20 cellular contexts compared by ENCODE assay signal in the genomic region with DNA sequence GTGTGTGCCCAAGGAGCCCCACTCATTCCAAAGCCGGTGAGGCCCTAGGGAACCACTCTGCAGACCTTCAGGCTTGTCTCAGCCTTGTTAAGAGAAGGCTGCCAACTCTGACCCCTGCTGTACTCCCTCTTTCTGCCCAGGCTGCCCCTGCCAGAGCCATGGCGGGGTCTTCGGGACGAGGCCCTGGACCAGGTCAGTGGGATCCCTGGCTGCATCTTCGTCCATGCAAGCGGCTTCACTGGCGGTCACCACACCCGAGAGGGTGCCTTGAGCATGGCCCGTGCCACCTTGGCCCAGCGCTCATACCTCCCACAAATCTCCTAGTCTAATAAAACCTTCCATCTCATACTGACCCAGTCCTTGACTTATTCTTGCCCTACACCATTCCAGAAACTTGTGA. TPM values are rescaled to one million over a fixed set of nuclear protein-coding genes. Genes with fewer than 3 reads are reported as not detected.
A peak's percentile ranks its signal among the peaks of the same experiment; 100 is the strongest.
DNase-seq lines count a peak whose midpoint lies in the region; ATAC-seq, FAIRE-seq and TF ChIP-seq lines count a peak whose summit lies in the region.
"Had no signal": no experiment of that assay in that cellular context is flagged by ENCODE, and none has a peak within 500 bp of the region (broad histone marks: within the 10 kb centered on the region; RNA-seq: fewer than 3 reads in every experiment).

No MANE protein-coding gene starts in this region.

- peaks cover 5 to 10% of the 10 kb centered on the region in 2 donors for H3K36me3 Mint-ChIP-seq in activated T-cell treated with anti-CD3 and anti-CD28 coated beads, Interleukin-2, amount 50 U/mL, for 72 hours (ENCODE audit: insufficient read depth in 2 of 2)
- peaks cover 29% of the 10 kb centered on the region for H3K36me3 Mint-ChIP-seq in activated T-cell treated with anti-CD3 and anti-CD28 coated beads, Interleukin-2, amount 50 U/mL, for 4 hours (ENCODE audit: insufficient read depth)
- H3K36me3 Mint-ChIP-seq in astrocyte (ENCODE audit: low read depth, unreplicated experiment): peaks cover 20% of the 10 kb centered on the region
- H3K36me3 Mint-ChIP-seq in stimulated activated effector memory CD8-positive, alpha-beta T cell treated with anti-CD3 and anti-CD28 coated beads, Interleukin-12 subunit alpha, Interleukin-12 subunit beta, amount 100 ng/mL, for 72 hours: peaks cover 91% of the 10 kb centered on the region
- H3K36me3 Mint-ChIP-seq in T-helper 17 cell (ENCODE audit: low read depth): peaks cover 9% of the 10 kb centered on the region

- H3K27me3 ChIP-seq in KMS-11 (ENCODE audit: insufficient read depth, low read depth) (no peaks in the 10 kb centered on the region), astrocyte (ENCODE audit: insufficient read depth, low read length) (no peaks in the 10 kb centered on the region), tibial nerve (no peaks in the 10 kb centered on the region)
- H3K27me3 ChIP-seq: BLaER1 treated with 17β-estradiol and CSF1 and Interleukin-3, amounts not matched to agents 10 nM and 100 nM had no signal

- H3K4me1 Mint-ChIP-seq in activated T-cell treated with anti-CD3 and anti-CD28 coated beads, Interleukin-2, amount 50 U/mL, for 72 hours (ENCODE audit: low read depth): peaks cover 12% of the 10 kb centered on the region
- H3K4me1 Mint-ChIP-seq in activated T-cell treated with anti-CD3 and anti-CD28 coated beads, Interleukin-2, amount 50 U/mL, for 4 hours (ENCODE audit: low read depth): peaks cover 11% of the 10 kb centered on the region
- H3K4me1 Mint-ChIP-seq in astrocyte (ENCODE audit: low read depth, unreplicated experiment) (peaks cover 4% of the 10 kb centered on the region), T-helper 17 cell (peaks cover 13% of the 10 kb centered on the region)
- peaks cover 13% of the 10 kb centered on the region for H3K4me1 Mint-ChIP-seq in stimulated activated effector memory CD8-positive, alpha-beta T cell treated with anti-CD3 and anti-CD28 coated beads, Interleukin-12 subunit alpha, Interleukin-12 subunit beta, amount 100 ng/mL, for 72 hours

- no peak for DNase-seq in activated T-cell treated with anti-CD3 and anti-CD28 coated beads, Interleukin-2, amount 50 U/mL, for 72 hours
- no peak for DNase-seq in activated T-cell treated with anti-CD3 and anti-CD28 coated beads, Interleukin-2, amount 50 U/mL, for 4 hours
- DNase-seq in astrocyte (ENCODE audit: low read depth) (no peak), SHP77 treated with DMSO at 0.1 percent for 48 hours (lab: John Stamatoyannopoulos, UW) (no peak), tibial nerve (ENCODE audit: low spot score in 2 of 2) (no peak), T-helper 17 cell (no peak)
- no peak for DNase-seq in stimulated activated effector memory CD8-positive, alpha-beta T cell treated with anti-CD3 and anti-CD28 coated beads, Interleukin-12 subunit alpha, Interleukin-12 subunit beta, amount 100 ng/mL, for 72 hours (ENCODE audit: low spot score in 2 of 2)
- DNase-seq: Calu3; CD8-positive, alpha-beta T cell; DMS79 treated with DMSO at 0.1 percent for 48 hours; GF-D8; GOT3; H7; HFFc6 had no signal

- H3K79me2 ChIP-seq in KMS-11 (ENCODE audit: insufficient read depth, low read depth) (peaks cover 24% of the 10 kb centered on the region; the same call in 1 of the 2 replicates), astrocyte (ENCODE audit: insufficient read depth, low read length) (peaks cover 24% of the 10 kb centered on the region)

- H3K9me3 Mint-ChIP-seq in activated T-cell treated with anti-CD3 and anti-CD28 coated beads, Interleukin-2, amount 50 U/mL, for 72 hours: no peaks in the 10 kb centered on the region
- no peaks in the 10 kb centered on the region for H3K9me3 Mint-ChIP-seq in activated T-cell treated with anti-CD3 and anti-CD28 coated beads, Interleukin-2, amount 50 U/mL, for 4 hours
- no peaks in the 10 kb centered on the region for H3K9me3 Mint-ChIP-seq in astrocyte (ENCODE audit: unreplicated experiment)
- H3K9me3 Mint-ChIP-seq in stimulated activated effector memory CD8-positive, alpha-beta T cell treated with anti-CD3 and anti-CD28 coated beads, Interleukin-12 subunit alpha, Interleukin-12 subunit beta, amount 100 ng/mL, for 72 hours: no peaks in the 10 kb centered on the region
- H3K9me3 Mint-ChIP-seq: CD8-positive, alpha-beta T cell; HFFc6 had no signal

- H3K4me3 Mint-ChIP-seq in activated T-cell treated with anti-CD3 and anti-CD28 coated beads, Interleukin-2, amount 50 U/mL, for 72 hours: no peak overlapping the region
- H3K4me3 Mint-ChIP-seq in activated T-cell treated with anti-CD3 and anti-CD28 coated beads, Interleukin-2, amount 50 U/mL, for 4 hours: no peak overlapping the region
- no peak overlapping the region for H3K4me3 Mint-ChIP-seq in astrocyte (ENCODE audit: unreplicated experiment)
- H3K4me3 Mint-ChIP-seq in stimulated activated effector memory CD8-positive, alpha-beta T cell treated with anti-CD3 and anti-CD28 coated beads, Interleukin-12 subunit alpha, Interleukin-12 subunit beta, amount 100 ng/mL, for 72 hours: no peak overlapping the region
- no peak overlapping the region for H3K4me3 Mint-ChIP-seq in T-helper 17 cell
- H3K4me3 Mint-ChIP-seq: B cell; CD8-positive, alpha-beta T cell; HFFc6 had no signal

- H3K4me1 ChIP-seq in KMS-11 (ENCODE audit: low read depth, poor library complexity, severe bottlenecking) (peaks cover 51% of the 10 kb centered on the region), astrocyte (ENCODE audit: insufficient read depth, low read length) (no peaks in the 10 kb centered on the region), tibial nerve (peaks cover 0 to 18% (median 0%) of the 10 kb centered on the region in 4 donors)

- TF ChIP-seq CTCF in KMS-11 (conservative IDR thresholded peaks at IDR 0.05; ENCODE audit: low read depth, low read length): no peak
- TF ChIP-seq CTCF in astrocyte (IDR thresholded peaks at IDR 0.05; ENCODE audit: insufficient read depth, low read depth, low read length): no peak
- no peak for TF ChIP-seq CTCF in tibial nerve (IDR thresholded peaks at IDR 0.05)

- H3K27ac ChIP-seq in KMS-11: peak overlapping the region; percentile 63; the same call in 1 of the 2 replicates
- no peak overlapping the region for H3K27ac ChIP-seq in astrocyte (ENCODE audit: low read depth, low read length)
- no peak overlapping the region for H3K27ac ChIP-seq in tibial nerve
- H3K27ac ChIP-seq: BLaER1 treated with 17β-estradiol and CSF1 and Interleukin-3, amounts not matched to agents 10 nM and 100 nM had no signal

- H3K36me3 ChIP-seq in KMS-11 (ENCODE audit: insufficient read depth) (peaks cover 6% of the 10 kb centered on the region; the same call in 1 of the 2 replicates), astrocyte (ENCODE audit: insufficient read depth, low read length) (peaks cover 32% of the 10 kb centered on the region), tibial nerve (peaks cover 2 to 97% (median 31%) of the 10 kb centered on the region in 3 donors)

- no peaks in the 10 kb centered on the region for H3K27me3 Mint-ChIP-seq in activated T-cell treated with anti-CD3 and anti-CD28 coated beads, Interleukin-2, amount 50 U/mL, for 72 hours (ENCODE audit: low read depth)
- no peaks in the 10 kb centered on the region for H3K27me3 Mint-ChIP-seq in activated T-cell treated with anti-CD3 and anti-CD28 coated beads, Interleukin-2, amount 50 U/mL, for 4 hours (ENCODE audit: low read depth)
- no peaks in the 10 kb centered on the region for H3K27me3 Mint-ChIP-seq in astrocyte (ENCODE audit: low read depth, unreplicated experiment)
- no peaks in the 10 kb centered on the region for H3K27me3 Mint-ChIP-seq in T-helper 17 cell
- H3K27me3 Mint-ChIP-seq: B cell had no signal

- no peak for TF ChIP-seq EP300 in tibial nerve (IDR thresholded peaks at IDR 0.05)

- H4K20me1 ChIP-seq in KMS-11 (ENCODE audit: insufficient read depth): no peaks in the 10 kb centered on the region
- H4K20me1 ChIP-seq in astrocyte (ENCODE audit: insufficient read depth, low read length): peaks cover 20% of the 10 kb centered on the region

- TF ChIP-seq POLR2A in tibial nerve (IDR thresholded peaks at IDR 0.05): no peak

- 90 to 95% methylated on average over 7 to 10 of the region's 10 CpGs for WGBS in tibial nerve, 2 donors

- ATAC-seq in activated T-cell treated with anti-CD3 and anti-CD28 coated beads, Interleukin-2, amount 50 U/mL, for 72 hours (replicated peaks in 1 of 2): no peak
- ATAC-seq in activated T-cell treated with anti-CD3 and anti-CD28 coated beads, Interleukin-2, amount 50 U/mL, for 4 hours: no peak
- no peak for ATAC-seq in stimulated activated effector memory CD8-positive, alpha-beta T cell treated with anti-CD3 and anti-CD28 coated beads, Interleukin-12 subunit alpha, Interleukin-12 subunit beta, amount 100 ng/mL, for 72 hours
- no peak for ATAC-seq in T-helper 17 cell
- ATAC-seq: CD8-positive, alpha-beta T cell; HCT116 had no signal

- H3K4me3 ChIP-seq in KMS-11 (IDR thresholded peaks at IDR 0.05; ENCODE audit: insufficient read depth, low read depth, low read length) (no peak overlapping the region), astrocyte (ENCODE audit: insufficient read depth, low read depth, low read length) (no peak overlapping the region), tibial nerve (no peak overlapping the region)
- H3K4me3 ChIP-seq: BLaER1 treated with 17β-estradiol and CSF1 and Interleukin-3, amounts not matched to agents 10 nM and 100 nM had no signal

- peak overlapping the region; percentile 8 for H3K27ac Mint-ChIP-seq in activated T-cell treated with anti-CD3 and anti-CD28 coated beads, Interleukin-2, amount 50 U/mL, for 72 hours
- H3K27ac Mint-ChIP-seq in astrocyte (ENCODE audit: unreplicated experiment) (peak overlapping the region; percentile 1), T-helper 17 cell (no peak overlapping the region)
- peak overlapping the region; percentile 76 for H3K27ac Mint-ChIP-seq in stimulated activated effector memory CD8-positive, alpha-beta T cell treated with anti-CD3 and anti-CD28 coated beads, Interleukin-12 subunit alpha, Interleukin-12 subunit beta, amount 100 ng/mL, for 72 hours
- H3K27ac Mint-ChIP-seq: B cell; CD8-positive, alpha-beta T cell had no signal

- H3K9me3 ChIP-seq in astrocyte (ENCODE audit: insufficient read depth, low read depth, low read length) (no peaks in the 10 kb centered on the region), tibial nerve (no peaks in the 10 kb centered on the region), T-helper 17 cell (ENCODE audit: control insufficient read depth, low read length, poor library complexity, severe bottlenecking) (no peaks in the 10 kb centered on the region)
- H3K9me3 ChIP-seq: BLaER1 treated with 17β-estradiol and CSF1 and Interleukin-3, amounts not matched to agents 10 nM and 100 nM had no signal

- H3K4me2 ChIP-seq in KMS-11: peak overlapping the region; percentile 81; the same call in 1 of the 2 replicates
- H3K4me2 ChIP-seq in astrocyte (ENCODE audit: low read length): no peak overlapping the region
- H3K4me2 ChIP-seq: BLaER1 treated with 17β-estradiol and CSF1 and Interleukin-3, amounts not matched to agents 10 nM and 100 nM had no signal

- no peak for FAIRE-seq in astrocyte (lab: Jason Lieb, UNC)

- H2AFZ ChIP-seq in KMS-11 (ENCODE audit: low read depth) (no peak overlapping the region), astrocyte (ENCODE audit: low read depth, low read length) (no peak overlapping the region)

- H3K9ac ChIP-seq in KMS-11 (no peak overlapping the region), astrocyte (ENCODE audit: low read length) (no peak overlapping the region)

RNA-seq across cellular contexts. Expression of a gene that starts 7.3 kb away (rescaled TPM):
- 10 to 100 TPM; 83.5 to 89.9 TPM for total RNA-seq in activated T-cell treated with anti-CD3 and anti-CD28 coated beads, Interleukin-2, amount 50 U/mL, for 72 hours
- total RNA-seq in activated T-cell treated with anti-CD3 and anti-CD28 coated beads, Interleukin-2, amount 50 U/mL, for 4 hours: 100 to 1,000 TPM; 121 to 149 (median 128) TPM
- total RNA-seq in astrocyte: 37.8 and 40.9 TPM in 2 replicates
- 10 to 100 TPM; 49.2 to 82.8 (median 54.3) TPM for total RNA-seq in tibial nerve
- 10 to 100 TPM; 30.6 to 32.5 TPM for total RNA-seq in T-helper 17 cell

RNA-seq across cellular contexts. Expression of a gene that starts 11.5 kb away (rescaled TPM):
- 100 to 1,000 TPM; 301 to 318 TPM for total RNA-seq in activated T-cell treated with anti-CD3 and anti-CD28 coated beads, Interleukin-2, amount 50 U/mL, for 72 hours
- total RNA-seq in activated T-cell treated with anti-CD3 and anti-CD28 coated beads, Interleukin-2, amount 50 U/mL, for 4 hours: 100 to 1,000 TPM; 393 to 403 (median 400) TPM
- total RNA-seq in astrocyte (279 and 281 TPM in 2 replicates), tibial nerve (100 to 1,000 TPM; 518 to 673 (median 591) TPM), T-helper 17 cell (100 to 1,000 TPM; 566 to 600 TPM)

RNA-seq across cellular contexts. Expression of a gene that starts 14.6 kb away (rescaled TPM):
- 100 to 1,000 TPM in 1 of 2 donors, 10 to 100 TPM in 1; 99.0 to 118 TPM for total RNA-seq in activated T-cell treated with anti-CD3 and anti-CD28 coated beads, Interleukin-2, amount 50 U/mL, for 72 hours
- total RNA-seq in activated T-cell treated with anti-CD3 and anti-CD28 coated beads, Interleukin-2, amount 50 U/mL, for 4 hours: 10 to 100 TPM; 84.6 to 95.9 (median 91.2) TPM
- total RNA-seq in astrocyte (40.8 and 44.4 TPM in 2 replicates), tibial nerve (10 to 100 TPM; 55.5 to 76.8 (median 64.5) TPM), T-helper 17 cell (10 to 100 TPM; 31.2 to 31.8 TPM)

RNA-seq across cellular contexts. Expression of a gene that starts 29.3 kb away (rescaled TPM):
- not detected for total RNA-seq in activated T-cell treated with anti-CD3 and anti-CD28 coated beads, Interleukin-2, amount 50 U/mL, for 72 hours
- not detected for total RNA-seq in activated T-cell treated with anti-CD3 and anti-CD28 coated beads, Interleukin-2, amount 50 U/mL, for 4 hours
- total RNA-seq in astrocyte (not detected in 2 replicates), tibial nerve (under 1 TPM in 1 of 4 donors, not detected in 3; 0.21 TPM), T-helper 17 cell (not detected)
- total RNA-seq: A172; B cell; Calu3; CD8-positive, alpha-beta T cell; HFFc6; HT-29 had no signal

RNA-seq across cellular contexts. Expression of a gene that starts 38.7 kb away (rescaled TPM):
- 10 to 100 TPM; 71.9 to 75.5 TPM for total RNA-seq in activated T-cell treated with anti-CD3 and anti-CD28 coated beads, Interleukin-2, amount 50 U/mL, for 72 hours
- 10 to 100 TPM; 19.9 to 21.9 (median 20.0) TPM for total RNA-seq in activated T-cell treated with anti-CD3 and anti-CD28 coated beads, Interleukin-2, amount 50 U/mL, for 4 hours
- total RNA-seq in astrocyte (1.2 and 2.0 TPM in 2 replicates), tibial nerve (1 to 10 TPM in 3 of 4 donors, not detected in 1; 2.2 to 8.7 (median 2.5) TPM), T-helper 17 cell (under 1 TPM; 0.30 to 0.83 TPM)
